8 cellular contexts compared by ENCODE assay signal in genomic region chr9:33157960-33158359, GRCh38. TPM values are rescaled to one million over a fixed set of nuclear protein-coding genes. Genes with fewer than 3 reads are reported as not detected.
DNase-seq lines count a peak whose midpoint lies in the region; ATAC-seq and TF ChIP-seq lines count a peak whose summit lies in the region.

No MANE protein-coding gene starts in this region.

- TF ChIP-seq CTCF in type B pancreatic cell (conservative IDR thresholded peaks at IDR 0.05) = no peak

- H3K27me3 Mint-ChIP-seq in activated naive CD4-positive, alpha-beta T cell treated with anti-CD3 and anti-CD28 coated beads, Interleukin-2, amount 50 U/mL, for 24 hours = no peaks in the 10 kb centered on the region
- no peaks in the 10 kb centered on the region for H3K27me3 Mint-ChIP-seq in central memory CD8-positive, alpha-beta T cell
- no peaks in the 10 kb centered on the region for H3K27me3 Mint-ChIP-seq in type B pancreatic cell

- peak overlapping the region; percentile 81 for H3K4me3 Mint-ChIP-seq in activated naive CD4-positive, alpha-beta T cell treated with anti-CD3 and anti-CD28 coated beads, Interleukin-2, amount 50 U/mL, for 24 hours
- H3K4me3 Mint-ChIP-seq in central memory CD8-positive, alpha-beta T cell = peak overlapping the region; percentile 85
- peak overlapping the region; percentile 45 for H3K4me3 Mint-ChIP-seq in type B pancreatic cell

- H3K9me3 ChIP-seq in muscle layer of duodenum (ENCODE audit: control insufficient read depth in 1 of 2, low read length in 2 of 2) = no peaks in the 10 kb centered on the region

- H3K27me3 ChIP-seq in muscle layer of duodenum (ENCODE audit: low read depth, low read length) = no peaks in the 10 kb centered on the region

- H3K36me3 ChIP-seq in muscle layer of duodenum (ENCODE audit: control insufficient read depth in 1 of 2, insufficient read depth in 2 of 2, low read length in 2 of 2) = no peaks in the 10 kb centered on the region

- peak overlapping the region; percentile 76 for H3K27ac ChIP-seq in muscle layer of duodenum (ENCODE audit: low read length)

- no peak overlapping the region for H3K4me3 ChIP-seq in muscle layer of duodenum (ENCODE audit: low read depth in 1 of 2, low read length in 2 of 2)

- no peaks in the 10 kb centered on the region for H3K9me3 Mint-ChIP-seq in activated naive CD4-positive, alpha-beta T cell treated with anti-CD3 and anti-CD28 coated beads, Interleukin-2, amount 50 U/mL, for 24 hours
- no peaks in the 10 kb centered on the region for H3K9me3 Mint-ChIP-seq in central memory CD8-positive, alpha-beta T cell
- H3K9me3 Mint-ChIP-seq in type B pancreatic cell = no peaks in the 10 kb centered on the region

- peaks cover 6% of the 10 kb centered on the region for H3K36me3 Mint-ChIP-seq in activated naive CD4-positive, alpha-beta T cell treated with anti-CD3 and anti-CD28 coated beads, Interleukin-2, amount 50 U/mL, for 24 hours
- peaks cover 32% of the 10 kb centered on the region for H3K36me3 Mint-ChIP-seq in central memory CD8-positive, alpha-beta T cell (ENCODE audit: insufficient read depth)
- H3K36me3 Mint-ChIP-seq in type B pancreatic cell = peaks cover 15% of the 10 kb centered on the region

- peak overlapping the region; percentile 93 for H3K27ac Mint-ChIP-seq in activated naive CD4-positive, alpha-beta T cell treated with anti-CD3 and anti-CD28 coated beads, Interleukin-2, amount 50 U/mL, for 24 hours
- H3K27ac Mint-ChIP-seq in central memory CD8-positive, alpha-beta T cell (ENCODE audit: low read depth) = peak overlapping the region; percentile 93
- H3K27ac Mint-ChIP-seq in type B pancreatic cell = peak overlapping the region; percentile 98

- H3K4me1 ChIP-seq in muscle layer of duodenum (ENCODE audit: control insufficient read depth in 1 of 2, insufficient read depth in 2 of 2, low read length in 2 of 2) = peaks cover 64 to 70% of the 10 kb centered on the region in 2 donors

- ATAC-seq in central memory CD8-positive, alpha-beta T cell (replicated peaks; ENCODE audit: extremely low read depth, poor library complexity, severe bottlenecking) = no peak
- ATAC-seq in HG03342 (IDR thresholded peaks at IDR 0.05; ENCODE audit: unreplicated experiment) (no peak), GM21576 (IDR thresholded peaks at IDR 0.05; ENCODE audit: unreplicated experiment) (no peak)

- H3K4me1 Mint-ChIP-seq in activated naive CD4-positive, alpha-beta T cell treated with anti-CD3 and anti-CD28 coated beads, Interleukin-2, amount 50 U/mL, for 24 hours = peaks cover 94% of the 10 kb centered on the region
- peaks cover 85% of the 10 kb centered on the region for H3K4me1 Mint-ChIP-seq in central memory CD8-positive, alpha-beta T cell
- peaks cover 59% of the 10 kb centered on the region for H3K4me1 Mint-ChIP-seq in type B pancreatic cell (ENCODE audit: unreplicated experiment)

- DNase-seq in activated naive CD4-positive, alpha-beta T cell treated with anti-CD3 and anti-CD28 coated beads, Interleukin-2, amount 50 U/mL, for 16 hours = no peak
- DNase-seq in central memory CD8-positive, alpha-beta T cell (ENCODE audit: low spot score in 2 of 2) = no peak
- no peak for DNase-seq in type B pancreatic cell (ENCODE audit: extremely low spot score, unreplicated experiment)
- DNase-seq in activated gamma-delta T cell treated with Interleukin-2 at 50 U/mL for 16 hours = no peak

RNA-seq across cellular contexts. Expression of gene B4GALT1, which starts 9.2 kb away (rescaled TPM):
- total RNA-seq in type B pancreatic cell (ENCODE audit: low replicate concordance) = 91.9 and 150 TPM in 2 replicates
